1 cellular context compared by ENCODE assay signal in the genomic region with DNA sequence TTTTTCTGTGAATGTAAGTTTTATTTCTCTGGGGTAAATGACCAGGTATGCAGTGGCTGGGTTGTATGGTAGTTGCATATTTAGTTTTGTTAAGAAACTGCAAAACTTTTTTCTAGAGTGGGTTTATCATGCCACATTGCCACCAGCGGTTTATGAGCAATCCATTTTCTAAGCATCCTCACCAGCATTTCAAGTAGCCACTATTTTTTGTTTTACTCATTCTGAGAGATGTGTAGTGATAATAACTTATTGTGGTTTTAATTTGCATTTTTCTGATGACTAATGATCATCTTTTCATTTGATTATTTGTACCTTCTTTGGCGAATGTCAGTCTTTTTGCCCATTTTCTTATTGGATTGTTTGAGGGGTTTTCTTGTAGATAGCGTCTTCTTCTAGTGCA.
TF ChIP-seq lines count a peak whose summit lies in the region.

No MANE protein-coding gene starts in this region.

TF ChIP-seq in GM12878, 131 proteins besides CTCF, POLR2A, EP300 and RAD21 (continued from another document):
- no peak for TF ChIP-seq MYC (IDR thresholded peaks at IDR 0.05; ENCODE audit: insufficient read depth, insufficient read length, insufficient replicate concordance, low read length, severe bottlenecking)
- no peak for TF ChIP-seq KAT2A (conservative IDR thresholded peaks at IDR 0.05; ENCODE audit: control insufficient read depth, low read depth, low read length)
- TF ChIP-seq SRF (IDR thresholded peaks at IDR 0.05; ENCODE audit: low read depth in 2 of 2, low read length in 2 of 2): no peak
- no peak for TF ChIP-seq SMC3 (IDR thresholded peaks at IDR 0.05; ENCODE audit: borderline replicate concordance, low read length)
- no peak for TF ChIP-seq MXI1 (IDR thresholded peaks at IDR 0.05; ENCODE audit: low read depth, low read length)
- TF ChIP-seq BCL11A (IDR thresholded peaks at IDR 0.05; ENCODE audit: low read depth, low read length): peak; percentile 65
- TF ChIP-seq IRF4 (IDR thresholded peaks at IDR 0.05; ENCODE audit: low read depth, low read length): peak; percentile 62; the same call in 1 of the 2 replicates
- TF ChIP-seq NR2C1 (IDR thresholded peaks at IDR 0.05): no peak
- TF ChIP-seq ATF7 (IDR thresholded peaks at IDR 0.05; ENCODE audit: low read depth): peak; percentile 59
- no peak for TF ChIP-seq NFXL1 (IDR thresholded peaks at IDR 0.05; ENCODE audit: borderline replicate concordance)
- no peak for TF ChIP-seq POLR2AphosphoS2 (IDR thresholded peaks at IDR 0.05; ENCODE audit: low read depth, low read length)
- TF ChIP-seq, protein P1, sequence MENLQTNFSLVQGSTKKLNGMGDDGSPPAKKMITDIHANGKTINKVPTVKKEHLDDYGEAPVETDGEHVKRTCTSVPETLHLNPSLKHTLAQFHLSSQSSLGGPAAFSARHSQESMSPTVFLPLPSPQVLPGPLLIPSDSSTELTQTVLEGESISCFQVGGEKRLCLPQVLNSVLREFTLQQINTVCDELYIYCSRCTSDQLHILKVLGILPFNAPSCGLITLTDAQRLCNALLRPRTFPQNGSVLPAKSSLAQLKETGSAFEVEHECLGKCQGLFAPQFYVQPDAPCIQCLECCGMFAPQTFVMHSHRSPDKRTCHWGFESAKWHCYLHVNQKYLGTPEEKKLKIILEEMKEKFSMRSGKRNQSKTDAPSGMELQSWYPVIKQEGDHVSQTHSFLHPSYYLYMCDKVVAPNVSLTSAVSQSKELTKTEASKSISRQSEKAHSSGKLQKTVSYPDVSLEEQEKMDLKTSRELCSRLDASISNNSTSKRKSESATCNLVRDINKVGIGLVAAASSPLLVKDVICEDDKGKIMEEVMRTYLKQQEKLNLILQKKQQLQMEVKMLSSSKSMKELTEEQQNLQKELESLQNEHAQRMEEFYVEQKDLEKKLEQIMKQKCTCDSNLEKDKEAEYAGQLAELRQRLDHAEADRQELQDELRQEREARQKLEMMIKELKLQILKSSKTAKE (IDR thresholded peaks at IDR 0.05; ENCODE audit: low read depth, poor library complexity, severe bottlenecking): no peak
- TF ChIP-seq CREB1 (IDR thresholded peaks at IDR 0.05; ENCODE audit: low read depth): no peak
- TF ChIP-seq CBX3 (IDR thresholded peaks at IDR 0.05; ENCODE audit: borderline replicate concordance, low read depth): no peak
- no peak for TF ChIP-seq CHD2 (IDR thresholded peaks at IDR 0.05; ENCODE audit: borderline replicate concordance, low read depth, low read length)
- TF ChIP-seq, protein P2, sequence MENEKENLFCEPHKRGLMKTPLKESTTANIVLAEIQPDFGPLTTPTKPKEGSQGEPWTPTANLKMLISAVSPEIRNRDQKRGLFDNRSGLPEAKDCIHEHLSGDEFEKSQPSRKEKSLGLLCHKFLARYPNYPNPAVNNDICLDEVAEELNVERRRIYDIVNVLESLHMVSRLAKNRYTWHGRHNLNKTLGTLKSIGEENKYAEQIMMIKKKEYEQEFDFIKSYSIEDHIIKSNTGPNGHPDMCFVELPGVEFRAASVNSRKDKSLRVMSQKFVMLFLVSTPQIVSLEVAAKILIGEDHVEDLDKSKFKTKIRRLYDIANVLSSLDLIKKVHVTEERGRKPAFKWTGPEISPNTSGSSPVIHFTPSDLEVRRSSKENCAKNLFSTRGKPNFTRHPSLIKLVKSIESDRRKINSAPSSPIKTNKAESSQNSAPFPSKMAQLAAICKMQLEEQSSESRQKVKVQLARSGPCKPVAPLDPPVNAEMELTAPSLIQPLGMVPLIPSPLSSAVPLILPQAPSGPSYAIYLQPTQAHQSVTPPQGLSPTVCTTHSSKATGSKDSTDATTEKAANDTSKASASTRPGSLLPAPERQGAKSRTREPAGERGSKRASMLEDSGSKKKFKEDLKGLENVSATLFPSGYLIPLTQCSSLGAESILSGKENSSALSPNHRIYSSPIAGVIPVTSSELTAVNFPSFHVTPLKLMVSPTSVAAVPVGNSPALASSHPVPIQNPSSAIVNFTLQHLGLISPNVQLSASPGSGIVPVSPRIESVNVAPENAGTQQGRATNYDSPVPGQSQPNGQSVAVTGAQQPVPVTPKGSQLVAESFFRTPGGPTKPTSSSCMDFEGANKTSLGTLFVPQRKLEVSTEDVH (IDR thresholded peaks at IDR 0.05; ENCODE audit: low read depth, partially characterized antibody): no peak
- TF ChIP-seq, protein P3, sequence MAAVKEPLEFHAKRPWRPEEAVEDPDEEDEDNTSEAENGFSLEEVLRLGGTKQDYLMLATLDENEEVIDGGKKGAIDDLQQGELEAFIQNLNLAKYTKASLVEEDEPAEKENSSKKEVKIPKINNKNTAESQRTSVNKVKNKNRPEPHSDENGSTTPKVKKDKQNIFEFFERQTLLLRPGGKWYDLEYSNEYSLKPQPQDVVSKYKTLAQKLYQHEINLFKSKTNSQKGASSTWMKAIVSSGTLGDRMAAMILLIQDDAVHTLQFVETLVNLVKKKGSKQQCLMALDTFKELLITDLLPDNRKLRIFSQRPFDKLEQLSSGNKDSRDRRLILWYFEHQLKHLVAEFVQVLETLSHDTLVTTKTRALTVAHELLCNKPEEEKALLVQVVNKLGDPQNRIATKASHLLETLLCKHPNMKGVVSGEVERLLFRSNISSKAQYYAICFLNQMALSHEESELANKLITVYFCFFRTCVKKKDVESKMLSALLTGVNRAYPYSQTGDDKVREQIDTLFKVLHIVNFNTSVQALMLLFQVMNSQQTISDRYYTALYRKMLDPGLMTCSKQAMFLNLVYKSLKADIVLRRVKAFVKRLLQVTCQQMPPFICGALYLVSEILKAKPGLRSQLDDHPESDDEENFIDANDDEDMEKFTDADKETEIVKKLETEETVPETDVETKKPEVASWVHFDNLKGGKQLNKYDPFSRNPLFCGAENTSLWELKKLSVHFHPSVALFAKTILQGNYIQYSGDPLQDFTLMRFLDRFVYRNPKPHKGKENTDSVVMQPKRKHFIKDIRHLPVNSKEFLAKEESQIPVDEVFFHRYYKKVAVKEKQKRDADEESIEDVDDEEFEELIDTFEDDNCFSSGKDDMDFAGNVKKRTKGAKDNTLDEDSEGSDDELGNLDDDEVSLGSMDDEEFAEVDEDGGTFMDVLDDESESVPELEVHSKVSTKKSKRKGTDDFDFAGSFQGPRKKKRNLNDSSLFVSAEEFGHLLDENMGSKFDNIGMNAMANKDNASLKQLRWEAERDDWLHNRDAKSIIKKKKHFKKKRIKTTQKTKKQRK (IDR thresholded peaks at IDR 0.05; ENCODE audit: low read depth, low read length): no peak
- TF ChIP-seq WRNIP1 (IDR thresholded peaks at IDR 0.05; ENCODE audit: borderline replicate concordance, low read depth, low read length): no peak
- TF ChIP-seq POLR2AphosphoS5 (IDR thresholded peaks at IDR 0.05; ENCODE audit: low read length): no peak
- TF ChIP-seq TCF12 (IDR thresholded peaks at IDR 0.05; ENCODE audit: low read depth, low read length): no peak
- TF ChIP-seq ZNF384 (IDR thresholded peaks at IDR 0.05; ENCODE audit: borderline replicate concordance, low read depth, low read length): no peak
- TF ChIP-seq, protein P4, sequence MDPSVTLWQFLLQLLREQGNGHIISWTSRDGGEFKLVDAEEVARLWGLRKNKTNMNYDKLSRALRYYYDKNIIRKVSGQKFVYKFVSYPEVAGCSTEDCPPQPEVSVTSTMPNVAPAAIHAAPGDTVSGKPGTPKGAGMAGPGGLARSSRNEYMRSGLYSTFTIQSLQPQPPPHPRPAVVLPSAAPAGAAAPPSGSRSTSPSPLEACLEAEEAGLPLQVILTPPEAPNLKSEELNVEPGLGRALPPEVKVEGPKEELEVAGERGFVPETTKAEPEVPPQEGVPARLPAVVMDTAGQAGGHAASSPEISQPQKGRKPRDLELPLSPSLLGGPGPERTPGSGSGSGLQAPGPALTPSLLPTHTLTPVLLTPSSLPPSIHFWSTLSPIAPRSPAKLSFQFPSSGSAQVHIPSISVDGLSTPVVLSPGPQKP (IDR thresholded peaks at IDR 0.05; ENCODE audit: low read depth, low read length): no peak
- TF ChIP-seq, protein P5, sequence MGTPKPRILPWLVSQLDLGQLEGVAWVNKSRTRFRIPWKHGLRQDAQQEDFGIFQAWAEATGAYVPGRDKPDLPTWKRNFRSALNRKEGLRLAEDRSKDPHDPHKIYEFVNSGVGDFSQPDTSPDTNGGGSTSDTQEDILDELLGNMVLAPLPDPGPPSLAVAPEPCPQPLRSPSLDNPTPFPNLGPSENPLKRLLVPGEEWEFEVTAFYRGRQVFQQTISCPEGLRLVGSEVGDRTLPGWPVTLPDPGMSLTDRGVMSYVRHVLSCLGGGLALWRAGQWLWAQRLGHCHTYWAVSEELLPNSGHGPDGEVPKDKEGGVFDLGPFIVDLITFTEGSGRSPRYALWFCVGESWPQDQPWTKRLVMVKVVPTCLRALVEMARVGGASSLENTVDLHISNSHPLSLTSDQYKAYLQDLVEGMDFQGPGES (IDR thresholded peaks at IDR 0.05): no peak
- TF ChIP-seq KDM1A (IDR thresholded peaks at IDR 0.05; ENCODE audit: borderline replicate concordance): no peak
- no peak for TF ChIP-seq RBBP5 (conservative IDR thresholded peaks at IDR 0.05)
- peak; percentile 46 to 49; a peak in 1 of 4 replicates for TF ChIP-seq BHLHE40 (IDR thresholded peaks at IDR 0.05; ENCODE audit: borderline replicate concordance in 1 of 2, low read depth in 2 of 2, low read length in 1 of 2)
- peak; percentile 35; the same call in 1 of the 2 replicates for TF ChIP-seq DPF2 (IDR thresholded peaks at IDR 0.05)
- TF ChIP-seq IKZF1 (conservative IDR thresholded peaks at IDR 0.05): no peak
- TF ChIP-seq STAT1 (conservative IDR thresholded peaks at IDR 0.05): no peak
- no peak for TF ChIP-seq NRF1 (conservative IDR thresholded peaks at IDR 0.05; ENCODE audit: low read depth, low read length)
- no peak for TF ChIP-seq CEBPB (IDR thresholded peaks at IDR 0.05; ENCODE audit: borderline replicate concordance in 1 of 2, low read depth in 2 of 2, low read length in 2 of 2)
- no peak for TF ChIP-seq SREBF1 (IDR thresholded peaks at IDR 0.05; ENCODE audit: low read length)
- TF ChIP-seq RFX5 (IDR thresholded peaks at IDR 0.05; ENCODE audit: low read depth, low read length): no peak
- peak in 1 of 2 experiments; percentile 50; a peak in 1 of 4 replicates for TF ChIP-seq IKZF2 (IDR thresholded peaks at IDR 0.05)
- TF ChIP-seq, protein P6, sequence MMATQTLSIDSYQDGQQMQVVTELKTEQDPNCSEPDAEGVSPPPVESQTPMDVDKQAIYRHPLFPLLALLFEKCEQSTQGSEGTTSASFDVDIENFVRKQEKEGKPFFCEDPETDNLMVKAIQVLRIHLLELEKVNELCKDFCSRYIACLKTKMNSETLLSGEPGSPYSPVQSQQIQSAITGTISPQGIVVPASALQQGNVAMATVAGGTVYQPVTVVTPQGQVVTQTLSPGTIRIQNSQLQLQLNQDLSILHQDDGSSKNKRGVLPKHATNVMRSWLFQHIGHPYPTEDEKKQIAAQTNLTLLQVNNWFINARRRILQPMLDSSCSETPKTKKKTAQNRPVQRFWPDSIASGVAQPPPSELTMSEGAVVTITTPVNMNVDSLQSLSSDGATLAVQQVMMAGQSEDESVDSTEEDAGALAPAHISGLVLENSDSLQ (IDR thresholded peaks at IDR 0.05): peak; percentile 42
- TF ChIP-seq EZH2 (IDR thresholded peaks at IDR 0.05; ENCODE audit: borderline replicate concordance, control insufficient read depth, low read depth, low read length): no peak
- no peak for TF ChIP-seq SIN3A (IDR thresholded peaks at IDR 0.05; ENCODE audit: low read depth, low read length)
- TF ChIP-seq BRCA1 (IDR thresholded peaks at IDR 0.05; ENCODE audit: low read depth, low read length): no peak
- peak; percentile 35; the same call in 1 of the 2 replicates for TF ChIP-seq MTA3 (IDR thresholded peaks at IDR 0.05; ENCODE audit: borderline replicate concordance, low read length)
- peak; percentile 83 for TF ChIP-seq RUNX3 (IDR thresholded peaks at IDR 0.05; ENCODE audit: low read length)
- no peak for TF ChIP-seq YBX1 (IDR thresholded peaks at IDR 0.05)
- TF ChIP-seq PML (IDR thresholded peaks at IDR 0.05; ENCODE audit: low read length): no peak
- no peak for TF ChIP-seq RAD51 (IDR thresholded peaks at IDR 0.05)
- TF ChIP-seq CBX5 (IDR thresholded peaks at IDR 0.05; ENCODE audit: low read depth): peak; percentile 33; the same call in 1 of the 2 replicates
